1 cellular context compared by ENCODE assay signal in genomic region chr5:59086024-59086423, GRCh38.
TF ChIP-seq lines count a peak whose summit lies in the region.

No MANE protein-coding gene starts in this region.

TF ChIP-seq in GM23338, 12 proteins besides CTCF, POLR2A, EP300 and RAD21 (continued from another document):
- TF ChIP-seq ZNF462 (CRISPR knock-in tag; IDR thresholded peaks at IDR 0.05) (no peak), EZH2 (IDR thresholded peaks at IDR 0.05; ENCODE audit: low read depth, unreplicated experiment) (no peak), JUNB (IDR thresholded peaks at IDR 0.05; ENCODE audit: unreplicated experiment) (no peak)
